13 cellular contexts compared by ENCODE assay signal in the genomic region with DNA sequence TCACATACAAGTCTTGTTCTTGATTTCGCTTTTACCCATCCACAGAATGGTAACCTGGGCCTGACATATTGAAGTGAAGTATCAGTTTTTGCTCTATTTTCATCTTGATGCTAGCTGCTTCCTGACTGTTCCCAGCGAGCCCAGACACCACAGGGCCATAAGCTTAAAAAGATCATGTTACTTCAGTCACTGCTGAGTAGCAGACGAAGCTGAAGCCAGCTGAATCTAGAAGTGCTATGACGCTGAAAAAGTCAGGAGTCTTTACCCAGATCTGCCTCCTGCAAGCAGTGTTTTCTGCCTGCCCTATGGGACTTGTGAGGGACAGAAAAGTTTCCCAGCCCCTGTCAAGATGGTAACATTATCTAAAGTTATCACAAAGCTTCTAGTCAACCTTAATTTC. TPM values are rescaled to one million over a fixed set of nuclear protein-coding genes. Genes with fewer than 3 reads are reported as not detected.
DNase-seq lines count a peak whose midpoint lies in the region; ATAC-seq and TF ChIP-seq lines count a peak whose summit lies in the region.
"Had no signal": no experiment of that assay in that cellular context is flagged by ENCODE, and none has a peak within 500 bp of the region (broad histone marks: within the 10 kb centered on the region; RNA-seq: fewer than 3 reads in every experiment).

No MANE protein-coding gene starts in this region.

- TF ChIP-seq POLR2A in esophagus squamous epithelium (IDR thresholded peaks at IDR 0.05) = no peak

- TF ChIP-seq CTCF in foreskin keratinocyte (conservative IDR thresholded peaks at IDR 0.05) (no peak), smooth muscle cell (IDR thresholded peaks at IDR 0.05; ENCODE audit: borderline replicate concordance, insufficient read depth, poor library complexity, severe bottlenecking) (no peak), esophagus squamous epithelium (IDR thresholded peaks at IDR 0.05) (no peak)

- WGBS in smooth muscle cell (ENCODE audit: low lambda C conversion rate) = 35% methylated on average over 4 of the region's 4 CpGs
- WGBS in esophagus squamous epithelium, 2 donors = 62 to 73% methylated on average over 4 of the region's 4 CpGs

- intact Hi-C loops in esophagus squamous epithelium (cut with DNase I) = no loop called here

- H3K27ac Mint-ChIP-seq in stimulated activated effector memory CD8-positive, alpha-beta T cell treated with anti-CD3 and anti-CD28 coated beads, Interleukin-12 subunit alpha, Interleukin-12 subunit beta, amount 100 ng/mL, for 72 hours = no peak overlapping the region
- H3K27ac Mint-ChIP-seq: WTC11 had no signal

- peak; percentile 4 for DNase-seq in DMS79 treated with DMSO at 0.1 percent for 48 hours (lab: John Stamatoyannopoulos, UW)
- no peak for DNase-seq in DMS79 (lab: John Stamatoyannopoulos, UW)
- no peak for DNase-seq in foreskin keratinocyte
- DNase-seq in smooth muscle cell (lab: John Stamatoyannopoulos, UW; ENCODE audit: unreplicated experiment) = no peak
- DNase-seq in esophagus squamous epithelium (lab: John Stamatoyannopoulos, UW) = no peak
- no peak for DNase-seq in stimulated activated effector memory CD8-positive, alpha-beta T cell treated with anti-CD3 and anti-CD28 coated beads, Interleukin-12 subunit alpha, Interleukin-12 subunit beta, amount 100 ng/mL, for 72 hours (ENCODE audit: low spot score in 2 of 2)
- DNase-seq: 8988T, NCI-H1930 had no signal

- peak; percentile 27 for ATAC-seq in foreskin keratinocyte
- ATAC-seq in stimulated activated effector memory CD8-positive, alpha-beta T cell treated with anti-CD3 and anti-CD28 coated beads, Interleukin-12 subunit alpha, Interleukin-12 subunit beta, amount 100 ng/mL, for 72 hours = no peak
- ATAC-seq: gastroesophageal sphincter, WTC11 had no signal

- H3K36me3 Mint-ChIP-seq in stimulated activated effector memory CD8-positive, alpha-beta T cell treated with anti-CD3 and anti-CD28 coated beads, Interleukin-12 subunit alpha, Interleukin-12 subunit beta, amount 100 ng/mL, for 72 hours = peaks cover 7% of the 10 kb centered on the region
- H3K36me3 Mint-ChIP-seq: WTC11 had no signal

- H3K9me3 ChIP-seq in smooth muscle cell (replicated peaks; ENCODE audit: low read depth) (no peaks in the 10 kb centered on the region), esophagus squamous epithelium (no peaks in the 10 kb centered on the region)
- H3K9me3 ChIP-seq: gastroesophageal sphincter, right atrium auricular region had no signal

- H3K9ac ChIP-seq in smooth muscle cell (ENCODE audit: low read depth) = no peak overlapping the region

- H2AFZ ChIP-seq in smooth muscle cell (ENCODE audit: low read depth) = peak overlapping the region; percentile 9

- H3K4me1 ChIP-seq in foreskin keratinocyte = peaks cover 4% of the 10 kb centered on the region
- H3K4me1 ChIP-seq in smooth muscle cell (ENCODE audit: low read depth) = peaks cover 28% of the 10 kb centered on the region
- peaks cover 22 to 55% (median 26%) of the 10 kb centered on the region in 3 donors for H3K4me1 ChIP-seq in esophagus squamous epithelium

- no peaks in the 10 kb centered on the region for H3K9me3 Mint-ChIP-seq in stimulated activated effector memory CD8-positive, alpha-beta T cell treated with anti-CD3 and anti-CD28 coated beads, Interleukin-12 subunit alpha, Interleukin-12 subunit beta, amount 100 ng/mL, for 72 hours
- H3K9me3 Mint-ChIP-seq: WTC11 had no signal

- H3K27ac ChIP-seq in foreskin keratinocyte (no peak overlapping the region), smooth muscle cell (ENCODE audit: low read depth) (peak overlapping the region; percentile 36), esophagus squamous epithelium (no peak overlapping the region)
- H3K27ac ChIP-seq: gastroesophageal sphincter had no signal

- H3K4me2 ChIP-seq in smooth muscle cell = no peak overlapping the region

- no peak overlapping the region for H3K4me3 Mint-ChIP-seq in stimulated activated effector memory CD8-positive, alpha-beta T cell treated with anti-CD3 and anti-CD28 coated beads, Interleukin-12 subunit alpha, Interleukin-12 subunit beta, amount 100 ng/mL, for 72 hours
- H3K4me3 Mint-ChIP-seq: WTC11 had no signal

- H3K4me3 ChIP-seq in smooth muscle cell (no peak overlapping the region), esophagus squamous epithelium (no peak overlapping the region)
- H3K4me3 ChIP-seq: gastroesophageal sphincter, right atrium auricular region had no signal

- H3K4me1 Mint-ChIP-seq in stimulated activated effector memory CD8-positive, alpha-beta T cell treated with anti-CD3 and anti-CD28 coated beads, Interleukin-12 subunit alpha, Interleukin-12 subunit beta, amount 100 ng/mL, for 72 hours = peaks cover 15% of the 10 kb centered on the region

- H3K36me3 ChIP-seq in smooth muscle cell (ENCODE audit: low read depth) (no peaks in the 10 kb centered on the region), esophagus squamous epithelium (no peaks in the 10 kb centered on the region)
- H3K36me3 ChIP-seq: gastroesophageal sphincter, right atrium auricular region had no signal

- H3K27me3 ChIP-seq in foreskin keratinocyte (no peaks in the 10 kb centered on the region), smooth muscle cell (ENCODE audit: low read depth) (no peaks in the 10 kb centered on the region), esophagus squamous epithelium (no peaks in the 10 kb centered on the region)
- H3K27me3 ChIP-seq: right atrium auricular region had no signal

- H4K20me1 ChIP-seq in smooth muscle cell (ENCODE audit: low read depth) = peaks cover 10% of the 10 kb centered on the region

- no peaks in the 10 kb centered on the region for H3K79me2 ChIP-seq in smooth muscle cell (ENCODE audit: low read depth)

- peaks cover 24% of the 10 kb centered on the region for H3F3A ChIP-seq in smooth muscle cell (ENCODE audit: low read depth)

RNA-seq across cellular contexts. Expression of gene PRXL2A, which starts 2.7 kb away (rescaled TPM):
- 39.8 and 53.7 TPM in 2 replicates for total RNA-seq in foreskin keratinocyte
- polyA plus RNA-seq in foreskin keratinocyte = 35.0 and 58.5 TPM in 2 replicates
- 28.8 and 43.6 TPM in 2 replicates for total RNA-seq in smooth muscle cell
- polyA plus RNA-seq in smooth muscle cell = 80.0 and 82.0 TPM in 2 replicates
- 100 to 1,000 TPM in 2 of 4 donors, 10 to 100 TPM in 2; 68.0 to 185 (median 103) TPM for total RNA-seq in esophagus squamous epithelium

RNA-seq across cellular contexts. Expression of gene TSPAN14, which starts 48.5 kb away (rescaled TPM):
- total RNA-seq in foreskin keratinocyte = 105 and 139 TPM in 2 replicates
- polyA plus RNA-seq in foreskin keratinocyte = 76.4 and 110 TPM in 2 replicates
- total RNA-seq in smooth muscle cell = 39.8 and 42.7 TPM in 2 replicates
- 46.3 and 82.5 TPM in 2 replicates for polyA plus RNA-seq in smooth muscle cell
- 100 to 1,000 TPM in 2 of 4 donors, 10 to 100 TPM in 2; 66.4 to 118 (median 89.8) TPM for total RNA-seq in esophagus squamous epithelium

RNA-seq across cellular contexts. Expression of gene DYDC2, which starts 49.1 kb away (rescaled TPM):
- total RNA-seq in foreskin keratinocyte = 0.14 and 0.28 TPM in 2 replicates
- 0.31 and 0.50 TPM in 2 replicates for polyA plus RNA-seq in foreskin keratinocyte
- total RNA-seq in smooth muscle cell = not detected in 2 replicates
- polyA plus RNA-seq in smooth muscle cell = not detected in 2 replicates
- under 1 TPM in 1 of 4 donors, not detected in 3; 0.15 TPM for total RNA-seq in esophagus squamous epithelium
- total RNA-seq: gastroesophageal sphincter, HT-29, lung microvascular endothelial cell, right atrium auricular region had no signal

RNA-seq across cellular contexts. Expression of gene DYDC1, which starts 49.1 kb away (rescaled TPM):
- not detected in 2 replicates for total RNA-seq in foreskin keratinocyte
- not detected in 2 replicates for polyA plus RNA-seq in foreskin keratinocyte
- not detected in 2 replicates for total RNA-seq in smooth muscle cell
- polyA plus RNA-seq in smooth muscle cell = not detected in 2 replicates
- not detected for total RNA-seq in esophagus squamous epithelium
- total RNA-seq: gastroesophageal sphincter, HT-29, lung microvascular endothelial cell, right atrium auricular region had no signal
